ENCODE assay signal across 10 cellular contexts in genomic region chr17:45129940-45130639, GRCh38. TPM values are rescaled to one million over a fixed set of nuclear protein-coding genes. Genes with fewer than 3 reads are reported as not detected.
A peak's percentile ranks its signal among the peaks of the same experiment; 100 is the strongest.
DNase-seq lines count a peak whose midpoint lies in the region; ATAC-seq and TF ChIP-seq lines count a peak whose summit lies in the region.
"Had no signal": no experiment of that assay in that cellular context is flagged by ENCODE, and none has a peak within 500 bp of the region (broad histone marks: within the 10 kb centered on the region; RNA-seq: fewer than 3 reads in every experiment).

No MANE protein-coding gene starts in this region.

- no peak for ATAC-seq in activated T-cell treated with anti-CD3 and anti-CD28 coated beads, Interleukin-2, amount 50 U/mL, for 4 hours
- no peak for ATAC-seq in HG03108 (IDR thresholded peaks at IDR 0.05; ENCODE audit: unreplicated experiment)

- H3K9me3 ChIP-seq in mesodermal cell (ENCODE audit: control insufficient read depth, low read length) (no peaks in the 10 kb centered on the region), transverse colon (no peaks in the 10 kb centered on the region)

- H3K4me1 Mint-ChIP-seq in activated T-cell treated with anti-CD3 and anti-CD28 coated beads, Interleukin-2, amount 50 U/mL, for 4 hours (ENCODE audit: low read depth) = peaks cover 5% of the 10 kb centered on the region
- peaks cover 62% of the 10 kb centered on the region for H3K4me1 Mint-ChIP-seq in chondrocyte (ENCODE audit: low read depth)

- DNase-seq in activated T-cell treated with anti-CD3 and anti-CD28 coated beads, Interleukin-2, amount 50 U/mL, for 4 hours = no peak
- DNase-seq in activated T-cell treated with anti-CD3 and anti-CD28 coated beads for 4 hours (no peak), chondrocyte (ENCODE audit: low spot score) (no peak), transverse colon (peak; percentile 83), NCI-H345 treated with DMSO at 0.1 percent for 48 hours (lab: John Stamatoyannopoulos, UW; ENCODE audit: unreplicated experiment) (no peak)
- DNase-seq in activated CD8-positive, alpha-beta memory T cell treated with anti-CD3 and anti-CD28 coated beads, Interleukin-2, amount 50 U/mL, for 4 hours = no peak
- DNase-seq: NCI-H446 treated with DMSO at 0.1 percent for 48 hours had no signal

- H3K27ac ChIP-seq in mesodermal cell (ENCODE audit: low read depth, low read length, severe bottlenecking) (peak overlapping the region; percentile 37), transverse colon (peak overlapping the region; percentile 99 to 100 (median 99))
- H3K27ac ChIP-seq: KMS-11 had no signal

- intact Hi-C loops in transverse colon (cut with DNase I; ENCODE audit: low total_unique reads) = loop anchor here (5.0 to 10.0 kb wide), 2 partner anchors 33 to 355 kb away; no protein-coding TSS in a partner anchor

- in situ Hi-C loops in transverse colon (cut with MboI; ENCODE audit: low pct_ligation_motif_present in 1 of 4, low pct_unique_long_range_greater_than_20kb in 1 of 4, low sequenced_read_pairs in 3 of 4) = loop anchor here in 1 of 4 donors (10.0 kb wide), 1 partner anchor 65 kb away; no protein-coding TSS in a partner anchor

- TF ChIP-seq EP300 in transverse colon (IDR thresholded peaks at IDR 0.05; ENCODE audit: low read depth) = no peak

- no peaks in the 10 kb centered on the region for H3K27me3 ChIP-seq in transverse colon

- no peaks in the 10 kb centered on the region for H3K36me3 ChIP-seq in mesodermal cell (ENCODE audit: control insufficient read depth, insufficient read depth, low read length)
- no peaks in the 10 kb centered on the region for H3K36me3 ChIP-seq in transverse colon

- H3K36me3 Mint-ChIP-seq in activated T-cell treated with anti-CD3 and anti-CD28 coated beads, Interleukin-2, amount 50 U/mL, for 4 hours (ENCODE audit: insufficient read depth) = no peaks in the 10 kb centered on the region
- H3K36me3 Mint-ChIP-seq in chondrocyte (ENCODE audit: low read depth) = no peaks in the 10 kb centered on the region

- H3K4me3 Mint-ChIP-seq in activated T-cell treated with anti-CD3 and anti-CD28 coated beads, Interleukin-2, amount 50 U/mL, for 4 hours = peak overlapping the region; percentile 27
- H3K4me3 Mint-ChIP-seq in chondrocyte (ENCODE audit: unreplicated experiment) = peak overlapping the region; percentile 75

- 86 to 87% methylated on average over 11 to 12 of the region's 13 CpGs for WGBS in mesodermal cell (ENCODE audit: insufficient coverage in 2 of 2), 2 experiments
- 55 to 57% methylated on average over 2 to 13 of the region's 13 CpGs for WGBS in transverse colon (ENCODE audit: low coverage in 1 of 2), 2 donors

- TF ChIP-seq POLR2A in transverse colon (IDR thresholded peaks at IDR 0.05) = peak; percentile 46

- H3K9me3 Mint-ChIP-seq in activated T-cell treated with anti-CD3 and anti-CD28 coated beads, Interleukin-2, amount 50 U/mL, for 4 hours = no peaks in the 10 kb centered on the region
- H3K9me3 Mint-ChIP-seq in chondrocyte (ENCODE audit: low read depth) = no peaks in the 10 kb centered on the region

- no peaks in the 10 kb centered on the region for H3K27me3 Mint-ChIP-seq in activated T-cell treated with anti-CD3 and anti-CD28 coated beads, Interleukin-2, amount 50 U/mL, for 4 hours (ENCODE audit: low read depth)
- H3K27me3 Mint-ChIP-seq in chondrocyte (ENCODE audit: low read depth) = no peaks in the 10 kb centered on the region

- H3K4me1 ChIP-seq in mesodermal cell (ENCODE audit: control insufficient read depth, insufficient read depth, low read length, poor library complexity, severe bottlenecking) (peaks cover 38% of the 10 kb centered on the region), transverse colon (peaks cover 30 to 65% (median 54%) of the 10 kb centered on the region in 4 donors)

- no peak for TF ChIP-seq CTCF in chondrocyte (IDR thresholded peaks at IDR 0.05)
- TF ChIP-seq CTCF in transverse colon (IDR thresholded peaks at IDR 0.05) = no peak

- H3K4me3 ChIP-seq in mesodermal cell (ENCODE audit: extremely low read depth, insufficient read depth, low read length, poor library complexity, severe bottlenecking) (no peak overlapping the region), transverse colon (peak overlapping the region in 2 of 4 donors; percentile 5 to 88)

- H3K27ac Mint-ChIP-seq in chondrocyte (ENCODE audit: unreplicated experiment) = peak overlapping the region; percentile 98

RNA-seq across cellular contexts. Expression of gene PLCD3, which starts 2.2 kb away (rescaled TPM):
- total RNA-seq in activated T-cell treated with anti-CD3 and anti-CD28 coated beads, Interleukin-2, amount 50 U/mL, for 4 hours = 1 to 10 TPM; 3.5 to 5.5 (median 3.5) TPM
- total RNA-seq in chondrocyte = 123 to 135 TPM (median 128 TPM) in 3 replicates
- 31.6 TPM for polyA plus RNA-seq in mesodermal cell (2013, experiment 1 of 2)
- polyA plus RNA-seq in mesodermal cell (2013, experiment 2 of 2) = 24.0 TPM
- 100 to 1,000 TPM; 157 to 369 (median 335) TPM for total RNA-seq in transverse colon

RNA-seq across cellular contexts. Expression of gene ACBD4, which starts 5.4 kb away (rescaled TPM):
- 1 to 10 TPM; 4.5 to 5.7 (median 4.7) TPM for total RNA-seq in activated T-cell treated with anti-CD3 and anti-CD28 coated beads, Interleukin-2, amount 50 U/mL, for 4 hours
- total RNA-seq in chondrocyte (4.7 to 6.8 TPM (median 5.6 TPM) in 3 replicates), transverse colon (10 to 100 TPM; 24.9 to 96.1 (median 38.6) TPM)
- 4.9 TPM for polyA plus RNA-seq in mesodermal cell (2013, experiment 1 of 2)
- polyA plus RNA-seq in mesodermal cell (2013, experiment 2 of 2) = 3.6 TPM

RNA-seq across cellular contexts. Expression of gene HEXIM1, which starts 18.2 kb away (rescaled TPM):
- 10 to 100 TPM; 49.6 to 60.8 (median 51.3) TPM for total RNA-seq in activated T-cell treated with anti-CD3 and anti-CD28 coated beads, Interleukin-2, amount 50 U/mL, for 4 hours
- total RNA-seq in chondrocyte = 35.9 to 41.0 TPM (median 36.4 TPM) in 3 replicates
- polyA plus RNA-seq in mesodermal cell (2013, experiment 1 of 2) = 19.6 TPM
- 17.0 TPM for polyA plus RNA-seq in mesodermal cell (2013, experiment 2 of 2)
- 10 to 100 TPM; 38.0 to 54.9 (median 42.6) TPM for total RNA-seq in transverse colon

RNA-seq across cellular contexts. Expression of gene HEXIM2, which starts 31.6 kb away (rescaled TPM):
- 1 to 10 TPM; 5.3 to 7.6 (median 6.2) TPM for total RNA-seq in activated T-cell treated with anti-CD3 and anti-CD28 coated beads, Interleukin-2, amount 50 U/mL, for 4 hours
- total RNA-seq in chondrocyte (3.7 to 7.9 TPM (median 6.4 TPM) in 3 replicates), transverse colon (10 to 100 TPM in 1 of 4 donors, 1 to 10 TPM in 3; 1.2 to 10.8 (median 5.9) TPM)
- polyA plus RNA-seq in mesodermal cell (2013, experiment 1 of 2) = 9.5 TPM
- 7.7 TPM for polyA plus RNA-seq in mesodermal cell (2013, experiment 2 of 2)

Comparison
In these comparisons a context has a peak if more than half of its experiments do, and no peak if none do; other contexts are left out.
1. RNA of gene PLCD3, which starts 2.2 kb away (total RNA-seq): 157 to 369 TPM in transverse colon and 123 to 135 TPM in chondrocyte; 3.5 to 5.5 TPM in activated T-cell treated with anti-CD3 and anti-CD28 coated beads, Interleukin-2, amount 50 U/mL, for 4 hours; every median in the first group is over 10 times any median in the second.